In genomic region chr5:57173318-57174127, GRCh38 we compare ENCODE assay signal across 8 cellular contexts.
A peak's percentile ranks its signal among the peaks of the same experiment; 100 is the strongest.
DNase-seq lines count a peak whose midpoint lies in the region; ATAC-seq and TF ChIP-seq lines count a peak whose summit lies in the region.

TSS of gene GPBP1 (plus strand) at chr5:57174059. CDS start at chr5:57214131, 40,072 bp downstream.

- H3K4me1 Mint-ChIP-seq in central memory CD8-positive, alpha-beta T cell = peaks cover 37% of the 10 kb centered on the region

- DNase-seq in AG09309 (ENCODE audit: low read depth) (peak; percentile 99), NCI-H446 (lab: John Stamatoyannopoulos, UW) (peak; percentile 95 to 97), iris pigment epithelial cell (ENCODE audit: low read depth) (peak; percentile 99)
- DNase-seq in activated CD4-positive, CD25-positive, alpha-beta regulatory T cell treated with anti-CD3 and anti-CD28 coated beads, Interleukin-2, amount 50 U/mL, for 16 hours (ENCODE audit: low read depth, low spot score) = peak; percentile 95
- DNase-seq in central memory CD8-positive, alpha-beta T cell (ENCODE audit: low spot score in 2 of 2) = peak; percentile 94 to 98
- DNase-seq in stimulated activated CD4-positive, alpha-beta T cell treated with anti-CD3 and anti-CD28 coated beads, Interleukin-12 subunit alpha, Interleukin-12 subunit beta, amount 100 ng/mL, for 4 hours = peak; percentile 96

- no peaks in the 10 kb centered on the region for H3K27me3 Mint-ChIP-seq in central memory CD8-positive, alpha-beta T cell

- peak within 1 kb of the TSS; percentile 94 for H3K27ac Mint-ChIP-seq in central memory CD8-positive, alpha-beta T cell (ENCODE audit: low read depth)

- ATAC-seq in GM19025 (IDR thresholded peaks at IDR 0.05; ENCODE audit: low read depth, unreplicated experiment) (peak; percentile 69), HG03342 (IDR thresholded peaks at IDR 0.05; ENCODE audit: unreplicated experiment) (peak; percentile 65)
- peak; percentile 68 for ATAC-seq in central memory CD8-positive, alpha-beta T cell (replicated peaks; ENCODE audit: extremely low read depth, poor library complexity, severe bottlenecking)

- TF ChIP-seq CTCF in AG09309 (IDR thresholded peaks at IDR 0.05; ENCODE audit: control insufficient read depth, insufficient read depth, low read depth, low read length, missing control alignments) = no peak

- H3K4me3 ChIP-seq in AG09309 (ENCODE audit: control insufficient read depth, low read depth, low read length) = peak within 1 kb of the TSS; percentile 96

- peaks cover 50% of the 10 kb centered on the region for H3K36me3 Mint-ChIP-seq in central memory CD8-positive, alpha-beta T cell (ENCODE audit: insufficient read depth)

- no peaks in the 10 kb centered on the region for H3K9me3 Mint-ChIP-seq in central memory CD8-positive, alpha-beta T cell

- H3K4me3 Mint-ChIP-seq in central memory CD8-positive, alpha-beta T cell = peak within 1 kb of the TSS; percentile 91

Comparison
In these comparisons a context has a peak if more than half of its experiments do, and no peak if none do; other contexts are left out.
1. Peak in every context shown above with its lines: DNase-seq, ATAC-seq and H3K4me3 ChIP-seq.